ENCODE assay signal across 19 cellular contexts in the genomic region with DNA sequence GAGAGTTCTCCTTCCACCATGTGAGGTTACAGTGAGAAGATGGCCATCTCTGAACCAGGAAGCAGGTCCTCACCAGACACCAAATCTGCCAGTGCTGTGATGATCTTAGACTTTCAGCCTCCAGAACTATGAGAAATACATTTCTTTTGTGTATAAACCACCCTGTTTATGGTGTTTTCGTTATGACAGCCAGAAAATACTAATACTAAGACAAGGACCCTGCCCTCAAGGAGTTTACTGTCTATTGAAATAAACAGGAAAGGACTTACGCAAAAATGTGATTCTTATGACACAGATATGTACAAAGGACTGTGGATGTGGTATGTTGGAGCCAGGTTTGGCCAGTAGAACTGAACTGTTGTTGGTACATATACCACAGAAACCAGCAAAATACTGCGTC. TPM values are rescaled to one million over a fixed set of nuclear protein-coding genes. Genes with fewer than 3 reads are reported as not detected.
DNase-seq lines count a peak whose midpoint lies in the region; ATAC-seq, FAIRE-seq and TF ChIP-seq lines count a peak whose summit lies in the region.
"Had no signal": no experiment of that assay in that cellular context is flagged by ENCODE, and none has a peak within 500 bp of the region (broad histone marks: within the 10 kb centered on the region; RNA-seq: fewer than 3 reads in every experiment).

No MANE protein-coding gene starts in this region.

- POLR2A ChIA-PET in HepG2 (lab: Yijun Ruan, JAX): no interaction called here
- POLR2A ChIA-PET in IMR-90 (lab: Charles Lee; ENCODE audit: unreplicated experiment): no interaction called here

- TF ChIP-seq POLR2A in HepG2 (IDR thresholded peaks at IDR 0.05; ENCODE audit: insufficient read depth in 1 of 2, low read depth in 2 of 2, low read length in 2 of 2): no peak
- no peak for TF ChIP-seq POLR2A in right lobe of liver (IDR thresholded peaks at IDR 0.05)
- no peak for TF ChIP-seq POLR2A in IMR-90 (IDR thresholded peaks at IDR 0.05; ENCODE audit: low read depth, low read length)

- no peak overlapping the region for H4K91ac ChIP-seq in IMR-90 (ENCODE audit: insufficient read depth, low read depth, low read length)

- no peak overlapping the region for H3K9ac ChIP-seq in HepG2 (ENCODE audit: insufficient read depth, low read depth, low read length)
- no peak overlapping the region for H3K9ac ChIP-seq in IMR-90 (ENCODE audit: low read depth, low read length)
- H3K9ac ChIP-seq: BLaER1 treated with 17β-estradiol and CSF1 and Interleukin-3, amounts not matched to agents 10 nM and 100 nM had no signal

- H3K36me3 ChIP-seq in HepG2 (replicated peaks in 1 of 2; ENCODE audit: control insufficient read depth in 1 of 2, insufficient read depth in 2 of 2, low read length in 2 of 2): no peaks in the 10 kb centered on the region; a peak in 1 of 5 replicates
- H3K36me3 ChIP-seq in right lobe of liver: no peaks in the 10 kb centered on the region
- peaks cover 4% of the 10 kb centered on the region; the same call in 1 of the 2 replicates for H3K36me3 ChIP-seq in IMR-90 (ENCODE audit: control insufficient read depth, insufficient read depth, low read length)
- H3K36me3 ChIP-seq in effector memory CD4-positive, alpha-beta T cell (ENCODE audit: control insufficient read depth, insufficient read depth, low read length): peaks cover 4% of the 10 kb centered on the region

- dilution Hi-C loops in IMR-90 (cut with HindIII; ENCODE audit: low sequenced_read_pairs, unreplicated experiment): no loop called here

- TF ChIP-seq EP300 in HepG2 (IDR thresholded peaks at IDR 0.05; ENCODE audit: low read depth in 2 of 2, low read length in 2 of 2) (no peak), HepG2 (CRISPR knock-in tag; IDR thresholded peaks at IDR 0.05; ENCODE audit: borderline replicate concordance) (no peak)

- CTCF ChIA-PET in HepG2 (lab: Yijun Ruan, JAX; ENCODE audit: low intra/inter-chr PET ratio, low total read pairs): no interaction called here
- CTCF ChIA-PET in IMR-90 (lab: Yijun Ruan, JAX): no interaction called here

- H3K27ac ChIP-seq in HepG2 (ENCODE audit: extremely low read length, insufficient read depth, low read length) (no peak overlapping the region), right lobe of liver (no peak overlapping the region), IMR-90 (ENCODE audit: insufficient read depth, low read length) (no peak overlapping the region)
- no peak overlapping the region for H3K27ac ChIP-seq in effector memory CD4-positive, alpha-beta T cell (ENCODE audit: insufficient read depth, low read length, poor library complexity, severe bottlenecking)
- H3K27ac ChIP-seq: 22Rv1; A549; BLaER1 treated with 17β-estradiol and CSF1 and Interleukin-3, amounts not matched to agents 10 nM and 100 nM; C4-2B had no signal

- TF ChIP-seq CTCF in HepG2 (CRISPR knock-in tag; IDR thresholded peaks at IDR 0.05) (no peak), right lobe of liver (IDR thresholded peaks at IDR 0.05) (no peak), IMR-90 (conservative IDR thresholded peaks at IDR 0.05; ENCODE audit: low read depth, low read length) (no peak)

- H3K4me3 ChIP-seq in HepG2 (replicated peaks in 1 of 3; ENCODE audit: insufficient read depth in 1 of 3, low read depth in 2 of 3, low read length in 3 of 3): no peak overlapping the region
- H3K4me3 ChIP-seq in right lobe of liver: no peak overlapping the region
- no peak overlapping the region for H3K4me3 ChIP-seq in IMR-90 (ENCODE audit: insufficient read depth, low read depth, low read length)
- H3K4me3 ChIP-seq in effector memory CD4-positive, alpha-beta T cell (ENCODE audit: insufficient read depth, low read depth, low read length, poor library complexity, severe bottlenecking): no peak overlapping the region
- H3K4me3 ChIP-seq: A549; BLaER1 treated with 17β-estradiol and CSF1 and Interleukin-3, amounts not matched to agents 10 nM and 100 nM had no signal

- in situ Hi-C loops in HepG2 (cut with HindIII; ENCODE audit: extremely low pct_ligation_motif_present, low pct_unique_long_range_greater_than_20kb): no loop called here
- in situ Hi-C loops in IMR-90 (cut with MboI; ENCODE audit: low sequenced_read_pairs): no loop called here

- no peak overlapping the region for H4K8ac ChIP-seq in IMR-90 (ENCODE audit: low read depth in 2 of 2, low read length in 2 of 2)

- DNase-seq in HepG2 (ENCODE audit: low spot score) (no peak), right lobe of liver (no peak), IMR-90 (no peak), Right ventricle myocardium inferior (ENCODE audit: missing footprints) (no peak)
- DNase-seq in effector memory CD4-positive, alpha-beta T cell: no peak
- DNase-seq: AML-193; Caco-2; Calu3; CD4-positive, alpha-beta T cell; CD8-positive, alpha-beta T cell; DMS79 treated with DMSO at 0.1 percent for 48 hours; GF-D8 had no signal

- no peak overlapping the region for H3K56ac ChIP-seq in IMR-90 (ENCODE audit: extremely low read depth, insufficient read depth, low read length)

- H3K9me3 ChIP-seq in HepG2 (ENCODE audit: low read length): no peaks in the 10 kb centered on the region
- no peaks in the 10 kb centered on the region for H3K9me3 ChIP-seq in right lobe of liver
- no peaks in the 10 kb centered on the region for H3K9me3 ChIP-seq in IMR-90 (ENCODE audit: control insufficient read depth, insufficient read depth, low read length)
- H3K9me3 ChIP-seq in effector memory CD4-positive, alpha-beta T cell (ENCODE audit: control insufficient read depth, low read length): no peaks in the 10 kb centered on the region
- H3K9me3 ChIP-seq: A549 had no signal

- no peak overlapping the region for H4K5ac ChIP-seq in IMR-90 (ENCODE audit: low read depth, low read length)

- WGBS in HepG2 (ENCODE audit: low lambda C conversion rate): 96% methylated on average over 3 of the region's 3 CpGs
- 92% methylated on average over 3 of the region's 3 CpGs for WGBS in right lobe of liver (ENCODE audit: insufficient coverage, low coverage, low lambda C conversion rate, missing lambda C conversion rate)
- no CpG with 5 or more reads among the region's 3 CpGs for WGBS in IMR-90 (ENCODE audit: extremely low coverage in 2 of 2, insufficient read length in 1 of 2), 2 experiments

- H3K27me3 ChIP-seq in HepG2 (ENCODE audit: control insufficient read depth in 1 of 2, insufficient read depth in 2 of 2, low read length in 2 of 2) (no peaks in the 10 kb centered on the region), right lobe of liver (no peaks in the 10 kb centered on the region), IMR-90 (ENCODE audit: control insufficient read depth, insufficient read depth, low read length) (no peaks in the 10 kb centered on the region)
- no peaks in the 10 kb centered on the region for H3K27me3 ChIP-seq in effector memory CD4-positive, alpha-beta T cell (replicated peaks; ENCODE audit: control insufficient read depth, insufficient read depth, low read length, poor library complexity, severe bottlenecking)
- H3K27me3 ChIP-seq: BLaER1 treated with 17β-estradiol and CSF1 and Interleukin-3, amounts not matched to agents 10 nM and 100 nM had no signal

- no peak overlapping the region for H3K14ac ChIP-seq in IMR-90 (replicated peaks; ENCODE audit: low read depth, low read length)

- ATAC-seq in HepG2 (no peak), right lobe of liver (no peak), IMR-90 (ENCODE audit: low read depth) (no peak), Right ventricle myocardium inferior (no peak)
- ATAC-seq: CD8-positive, alpha-beta T cell had no signal

- intact Hi-C loops in HepG2 (cut with micrococcal nuclease; ENCODE audit: unreplicated experiment) (no loop called here), right lobe of liver (cut with DNase I) (no loop called here), IMR-90 (cut with micrococcal nuclease) (no loop called here), Right ventricle myocardium inferior (cut with DNase I) (no loop called here)

- H2AK5ac ChIP-seq in IMR-90 (ENCODE audit: low read depth, low read length): no peak overlapping the region

- H2BK120ac ChIP-seq in IMR-90 (ENCODE audit: low read depth, low read length): no peak overlapping the region

- no peak overlapping the region for H3K18ac ChIP-seq in IMR-90 (ENCODE audit: low read depth, low read length)

- no peak overlapping the region for H2BK15ac ChIP-seq in IMR-90 (ENCODE audit: low read depth, low read length)

- H2BK5ac ChIP-seq in IMR-90 (ENCODE audit: low read depth, low read length, poor library complexity, severe bottlenecking): peak overlapping the region; percentile 33

- no peak overlapping the region for H3K23ac ChIP-seq in IMR-90 (ENCODE audit: low read depth, low read length)

- H3K4me1 ChIP-seq in HepG2 (ENCODE audit: insufficient read depth, low read length) (peaks cover 39% of the 10 kb centered on the region), right lobe of liver (peaks cover 0 to 13% (median 3%) of the 10 kb centered on the region in 4 donors), IMR-90 (ENCODE audit: control insufficient read depth, insufficient read depth, low read length) (peaks cover 13% of the 10 kb centered on the region; the same call in 1 of the 2 replicates)
- H3K4me1 ChIP-seq in effector memory CD4-positive, alpha-beta T cell (ENCODE audit: control insufficient read depth, insufficient read depth, low read length, poor library complexity, severe bottlenecking): no peaks in the 10 kb centered on the region

- no peak overlapping the region for H3K4ac ChIP-seq in IMR-90 (ENCODE audit: low read depth, low read length)

- H4K20me1 ChIP-seq in HepG2 (ENCODE audit: insufficient read depth, low read length): peaks cover 18% of the 10 kb centered on the region
- peaks cover 95% of the 10 kb centered on the region for H4K20me1 ChIP-seq in IMR-90 (ENCODE audit: insufficient read depth, low read length)

- TF ChIP-seq RAD21 in HepG2 (CRISPR knock-in tag; IDR thresholded peaks at IDR 0.05) (no peak), IMR-90 (IDR thresholded peaks at IDR 0.05; ENCODE audit: low read length) (no peak)

- H3K79me2 ChIP-seq in HepG2 (ENCODE audit: insufficient read depth, low read length): peaks cover 93% of the 10 kb centered on the region

- H2AFZ ChIP-seq in HepG2 (ENCODE audit: low read length): no peak overlapping the region
- no peak overlapping the region for H2AFZ ChIP-seq in IMR-90 (replicated peaks; ENCODE audit: low read length, poor library complexity)

- no peak for FAIRE-seq in HepG2 (lab: Jason Lieb, UNC)
- FAIRE-seq: A549, D721Med, G401.6, GM19239 had no signal

- BruUV-seq in HepG2 (replicated peaks; lab: Mats Ljungman, UMichigan): no TSS peak
- no TSS peak for BruUV-seq in IMR-90 (replicated peaks; lab: Mats Ljungman, UMichigan)

- H3K4me2 ChIP-seq in HepG2 (ENCODE audit: low read depth, low read length) (no peak overlapping the region), IMR-90 (ENCODE audit: low read depth, low read length) (no peak overlapping the region)
- H3K4me2 ChIP-seq: BLaER1 treated with 17β-estradiol and CSF1 and Interleukin-3, amounts not matched to agents 10 nM and 100 nM had no signal

- H3K79me1 ChIP-seq in IMR-90 (ENCODE audit: low read depth in 1 of 2, low read length in 2 of 2): peaks cover 7 to 65% of the 10 kb centered on the region in 2 experiments; a peak in 3 of 4 replicates

- no peak overlapping the region for H2AK9ac ChIP-seq in IMR-90 (replicated peaks; ENCODE audit: low read depth, low read length, poor library complexity)

- peaks cover 11% of the 10 kb centered on the region; the same call in 1 of the 2 replicates for H3K9me1 ChIP-seq in IMR-90 (ENCODE audit: insufficient read depth, low read length)

- H2BK20ac ChIP-seq in IMR-90 (ENCODE audit: low read depth, low read length): no peak overlapping the region

RNA-seq across cellular contexts. Expression of a gene that starts 32.2 kb away (rescaled TPM):
- 17.6 and 27.6 TPM in 2 replicates for total RNA-seq in HepG2 (2016; rRNA removed; fragmentation: Illumina TruSeq; extraction: Trizol)
- total RNA-seq in HepG2 (2016; cell fraction: cytosol; rRNA removed; fragmentation: Illumina TruSeq; extraction: Trizol; ENCODE audit: low read depth): 2.0 and 2.7 TPM in 2 replicates
- 18.1 and 27.9 TPM in 2 replicates for total RNA-seq in HepG2 (2016; cell fraction: insoluble cytoplasmic fraction; rRNA removed; fragmentation: Illumina TruSeq; extraction: Trizol)
- total RNA-seq in HepG2 (2016; cell fraction: membrane; rRNA removed; fragmentation: Illumina TruSeq; extraction: Trizol): 11.9 and 12.4 TPM in 2 replicates
- 25.5 and 27.6 TPM in 2 replicates for total RNA-seq in HepG2 (2016; cell fraction: nucleus; rRNA removed; fragmentation: Illumina TruSeq; extraction: Trizol)
- 11.8 and 14.8 TPM in 2 replicates for polyA plus RNA-seq in HepG2 (2011; rRNA removed)
- polyA plus RNA-seq in HepG2 (2011; cell fraction: cytosol; rRNA removed): 7.2 and 9.3 TPM in 2 replicates
- polyA plus RNA-seq in HepG2 (2011; cell fraction: nucleus; rRNA removed): 9.0 and 9.5 TPM in 2 replicates
- polyA plus RNA-seq in HepG2 (2012): 13.8 and 14.6 TPM in 2 replicates
- 1.1 and 1.4 TPM in 2 replicates for polyA plus RNA-seq in HepG2 (2016; cell fraction: cytosol; fragmentation: Illumina TruSeq; extraction: Trizol; ENCODE audit: low read depth)
- 22.5 and 24.5 TPM in 2 replicates for polyA plus RNA-seq in HepG2 (2016; cell fraction: insoluble cytoplasmic fraction; fragmentation: Illumina TruSeq; extraction: Trizol; ENCODE audit: low read depth)
- 6.5 and 7.3 TPM in 2 replicates for polyA plus RNA-seq in HepG2 (2016; cell fraction: membrane; fragmentation: Illumina TruSeq; extraction: Trizol; ENCODE audit: low read depth)
- 18.1 and 19.5 TPM in 2 replicates for polyA plus RNA-seq in HepG2 (2016; cell fraction: nucleus; fragmentation: Illumina TruSeq; extraction: Trizol; ENCODE audit: insufficient read depth, low read depth)
- polyA minus RNA-seq in HepG2 (2011; rRNA and poly(A)+ RNA removed; ENCODE audit: low replicate concordance): 14.3 and 32.7 TPM in 2 replicates
- 18.6 and 19.3 TPM in 2 replicates for polyA minus RNA-seq in HepG2 (2011; cell fraction: cytosol; rRNA and poly(A)+ RNA removed)
- 74.9 and 75.8 TPM in 2 replicates for polyA minus RNA-seq in HepG2 (2011; cell fraction: nucleus; rRNA and poly(A)+ RNA removed)
- 1 to 10 TPM; 5.1 to 8.2 (median 6.3) TPM for total RNA-seq in right lobe of liver
- total RNA-seq in IMR-90 (2012; rRNA removed): 169 and 222 TPM in 2 replicates
- 37.5 and 38.4 TPM in 2 replicates for polyA plus RNA-seq in IMR-90 (2012; rRNA removed)
- 11.7 and 18.8 TPM in 2 replicates for polyA plus RNA-seq in IMR-90 (2012; cell fraction: cytosol; rRNA removed)
- polyA plus RNA-seq in IMR-90 (2012; cell fraction: nucleus; rRNA removed; ENCODE audit: low replicate concordance): 12.5 and 48.7 TPM in 2 replicates
- total RNA-seq in Right ventricle myocardium inferior: 18.2 TPM
